1 cellular context compared by ENCODE assay signal in genomic region chr11:74988541-74989268, GRCh38.
TF ChIP-seq lines count a peak whose summit lies in the region.

Gene NEU3 (plus strand): TSS chr11:74988933. CDS start chr11:74989061, 128 bp downstream.

TF ChIP-seq in HEK293, 187 proteins besides CTCF, POLR2A, EP300 and RAD21 (continued from another document):
- TF ChIP-seq ZNF518A (tag by site-specific recombination; conservative IDR thresholded peaks at IDR 0.05; ENCODE audit: low read depth): 0 out of 2 replicates have a peak, but pooled peaks have one; percentile 26
- TF ChIP-seq ZFHX2 (tag by site-specific recombination; conservative IDR thresholded peaks at IDR 0.05): peak; percentile 78
- peak; percentile 18; the same call in 1 of the 2 replicates for TF ChIP-seq ZBTB8A (tag by site-specific recombination; IDR thresholded peaks at IDR 0.05)
- TF ChIP-seq ZBTB17 (tag by site-specific recombination; IDR thresholded peaks at IDR 0.05): peak; percentile 31; the same call in 1 of the 2 replicates
- no peak for TF ChIP-seq IKZF3 (tag by site-specific recombination; IDR thresholded peaks at IDR 0.05)
- TF ChIP-seq ZNF610 (tag by site-specific recombination; IDR thresholded peaks at IDR 0.05; ENCODE audit: borderline replicate concordance): no peak
- no peak for TF ChIP-seq HIC1 (tag by site-specific recombination; IDR thresholded peaks at IDR 0.05)
- TF ChIP-seq PRDM10 (tag by site-specific recombination; IDR thresholded peaks at IDR 0.05): peak; percentile 84
- no peak for TF ChIP-seq ZNF473 (tag by site-specific recombination; IDR thresholded peaks at IDR 0.05)
- peak; percentile 47 for TF ChIP-seq ZNF335 (tag by site-specific recombination; conservative IDR thresholded peaks at IDR 0.05)
- TF ChIP-seq ZFP69B (tag by site-specific recombination; IDR thresholded peaks at IDR 0.05): peak; percentile 99
- peak; percentile 97 for TF ChIP-seq ZBTB11 (tag by site-specific recombination; conservative IDR thresholded peaks at IDR 0.05; ENCODE audit: low read depth)
- 0 out of 2 replicates have a peak, but pooled peaks have one; percentile 11 for TF ChIP-seq ZNF341 (tag by site-specific recombination; IDR thresholded peaks at IDR 0.05; ENCODE audit: low read depth)
- no peak for TF ChIP-seq ZNF571 (tag by site-specific recombination; IDR thresholded peaks at IDR 0.05)
- TF ChIP-seq SP2 (tag by site-specific recombination; IDR thresholded peaks at IDR 0.05): peak; percentile 91
